1 cellular context compared by ENCODE assay signal in the genomic region with DNA sequence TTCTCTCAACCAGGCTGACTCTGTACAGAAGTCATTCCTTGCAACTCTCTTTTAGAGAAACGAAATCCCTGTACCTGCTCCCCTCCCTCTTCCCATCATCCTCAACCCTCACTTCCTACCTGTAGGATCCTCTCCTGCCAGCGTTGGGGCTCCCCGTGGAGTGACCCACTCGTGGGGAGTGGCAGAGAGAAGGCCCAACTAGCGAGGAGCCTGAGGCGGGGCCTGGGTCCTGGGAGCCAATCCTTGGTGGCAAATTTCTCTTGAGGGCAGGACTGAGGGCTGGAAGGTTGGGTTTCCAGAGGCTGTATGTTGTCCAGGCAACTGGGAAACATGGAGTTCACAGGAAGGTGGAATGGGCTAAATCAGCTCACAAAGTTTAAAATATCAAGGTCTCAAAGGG.
TF ChIP-seq lines count a peak whose summit lies in the region.

No MANE protein-coding gene starts in this region.

TF ChIP-seq in HEK293, 187 proteins besides CTCF, POLR2A, EP300 and RAD21 (continued from another document):
- TF ChIP-seq PRDM10 (tag by site-specific recombination; IDR thresholded peaks at IDR 0.05): peak; percentile 96
- TF ChIP-seq OSR2 (tag by site-specific recombination; IDR thresholded peaks at IDR 0.05): no peak
- TF ChIP-seq ZNF416 (tag by site-specific recombination; IDR thresholded peaks at IDR 0.05): no peak
- TF ChIP-seq ZNF792 (tag by site-specific recombination; IDR thresholded peaks at IDR 0.05): no peak
